12 cellular contexts compared by ENCODE assay signal in the genomic region with DNA sequence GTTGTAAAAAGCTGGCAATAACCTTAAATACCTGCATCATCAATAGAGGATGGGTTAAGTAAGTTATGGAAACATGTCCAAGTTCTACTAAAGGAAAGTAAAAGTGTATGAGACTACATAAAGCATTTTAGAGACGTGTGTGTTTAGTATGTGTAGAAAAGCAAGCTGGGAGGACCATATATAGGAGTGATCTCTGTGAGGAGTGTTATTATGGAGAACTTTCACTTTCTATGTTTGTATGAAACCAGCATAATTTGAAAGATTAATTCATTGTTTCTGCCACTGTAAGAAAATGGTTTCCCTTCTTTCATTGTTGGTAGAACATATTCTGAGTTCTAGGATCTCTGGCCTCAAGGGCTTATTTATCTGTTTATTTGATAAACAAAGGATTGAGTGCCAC. TPM values are rescaled to one million over a fixed set of nuclear protein-coding genes. Genes with fewer than 3 reads are reported as not detected.
A peak's percentile ranks its signal among the peaks of the same experiment; 100 is the strongest.
DNase-seq lines count a peak whose midpoint lies in the region; ATAC-seq and TF ChIP-seq lines count a peak whose summit lies in the region.
"Had no signal": no experiment of that assay in that cellular context is flagged by ENCODE, and none has a peak within 500 bp of the region (broad histone marks: within the 10 kb centered on the region; RNA-seq: fewer than 3 reads in every experiment).

No MANE protein-coding gene starts in this region.

- intact Hi-C loops in vagina (cut with DNase I) (no loop called here), upper lobe of right lung (cut with DNase I) (no loop called here)
- intact Hi-C loops in CD4-positive, alpha-beta memory T cell (cut with micrococcal nuclease) = no loop called here

- H3K9me3 ChIP-seq in vagina = no peaks in the 10 kb centered on the region
- H3K9me3 ChIP-seq in CD4-positive, alpha-beta memory T cell (ENCODE audit: control insufficient read depth in 1 of 2, low read length in 2 of 2) = no peaks in the 10 kb centered on the region
- no peaks in the 10 kb centered on the region for H3K9me3 ChIP-seq in upper lobe of right lung
- H3K9me3 ChIP-seq: HAP-1 had no signal

- no peak overlapping the region for H3K4me3 ChIP-seq in vagina
- H3K4me3 ChIP-seq in CD4-positive, alpha-beta memory T cell (ENCODE audit: low read length in 2 of 2) = no peak overlapping the region
- no peak overlapping the region for H3K4me3 ChIP-seq in upper lobe of right lung
- H3K4me3 ChIP-seq: HAP-1 had no signal

- CTCF ChIA-PET in CD4-positive, alpha-beta memory T cell (lab: Charles Lee; ENCODE audit: partially characterized antibody) = no interaction called here

- no peak for ATAC-seq in stimulated activated naive CD8-positive, alpha-beta T cell treated with anti-CD3 and anti-CD28 coated beads, Interleukin-15, amount 100 ng/mL, for 72 hours
- peak; percentile 61 for ATAC-seq in HG02870 (IDR thresholded peaks at IDR 0.05; ENCODE audit: unreplicated experiment)
- no peak for ATAC-seq in activated naive CD8-positive, alpha-beta T cell treated with anti-CD3 and anti-CD28 coated beads, Interleukin-2, amount 10 ng/mL, durations not matched to agents 7 days and 5 days (ENCODE audit: low read depth)
- no peak for ATAC-seq in upper lobe of right lung

- H3K36me3 Mint-ChIP-seq in stimulated activated naive CD8-positive, alpha-beta T cell treated with anti-CD3 and anti-CD28 coated beads, Interleukin-15, Interleukin-2, amounts not matched to agents 100 ng/mL and 50 ng/mL, for 24 hours (ENCODE audit: low read depth) = no peaks in the 10 kb centered on the region
- H3K36me3 Mint-ChIP-seq in activated naive CD8-positive, alpha-beta T cell treated with anti-CD3 and anti-CD28 coated beads, Interleukin-2, amount 10 ng/mL, durations not matched to agents 7 days and 5 days = no peaks in the 10 kb centered on the region
- no peaks in the 10 kb centered on the region for H3K36me3 Mint-ChIP-seq in activated T-cell treated with anti-CD3 and anti-CD28 coated beads, Interleukin-2, amount 50 U/mL, for 24 hours (ENCODE audit: low read depth)
- no peaks in the 10 kb centered on the region for H3K36me3 Mint-ChIP-seq in CD4-positive, alpha-beta memory T cell
- H3K36me3 Mint-ChIP-seq: activated naive CD8-positive, alpha-beta T cell had no signal

- H3K27me3 ChIP-seq in vagina = no peaks in the 10 kb centered on the region
- H3K27me3 ChIP-seq in CD4-positive, alpha-beta memory T cell (ENCODE audit: insufficient read depth, low read length) = no peaks in the 10 kb centered on the region
- H3K27me3 ChIP-seq in upper lobe of right lung = no peaks in the 10 kb centered on the region

- no peak for TF ChIP-seq CTCF in vagina (IDR thresholded peaks at IDR 0.05)
- TF ChIP-seq CTCF in upper lobe of right lung (IDR thresholded peaks at IDR 0.05) = no peak

- POLR2A ChIA-PET in activated naive CD8-positive, alpha-beta T cell treated with anti-CD3 and anti-CD28 coated beads, Interleukin-2, amount 10 ng/mL, durations not matched to agents 7 days and 5 days (lab: Charles Lee) = no interaction called here
- POLR2A ChIA-PET in CD4-positive, alpha-beta memory T cell (lab: Charles Lee; ENCODE audit: partially characterized antibody) = no interaction called here

- H3K4me1 Mint-ChIP-seq in stimulated activated naive CD8-positive, alpha-beta T cell treated with anti-CD3 and anti-CD28 coated beads, Interleukin-15, Interleukin-2, amounts not matched to agents 100 ng/mL and 50 ng/mL, for 24 hours (ENCODE audit: low read depth) = peaks cover 22% of the 10 kb centered on the region
- peaks cover 20% of the 10 kb centered on the region for H3K4me1 Mint-ChIP-seq in stimulated activated naive CD8-positive, alpha-beta T cell treated with anti-CD3 and anti-CD28 coated beads, Interleukin-15, amount 100 ng/mL, for 72 hours
- H3K4me1 Mint-ChIP-seq in activated naive CD8-positive, alpha-beta T cell treated with anti-CD3 and anti-CD28 coated beads, Interleukin-2, amount 10 ng/mL, durations not matched to agents 7 days and 5 days = peaks cover 22% of the 10 kb centered on the region
- peaks cover 6% of the 10 kb centered on the region for H3K4me1 Mint-ChIP-seq in activated T-cell treated with anti-CD3 and anti-CD28 coated beads, Interleukin-2, amount 50 U/mL, for 24 hours (ENCODE audit: low read depth)
- H3K4me1 Mint-ChIP-seq in CD4-positive, alpha-beta memory T cell = no peaks in the 10 kb centered on the region

- H3K36me3 ChIP-seq in vagina (peaks cover 0 to 3% of the 10 kb centered on the region in 2 donors), upper lobe of right lung (no peaks in the 10 kb centered on the region)
- H3K36me3 ChIP-seq in CD4-positive, alpha-beta memory T cell (ENCODE audit: insufficient read depth, low read length) = no peaks in the 10 kb centered on the region
- H3K36me3 ChIP-seq: HAP-1 had no signal

- no peaks in the 10 kb centered on the region for H3K9me3 Mint-ChIP-seq in stimulated activated naive CD8-positive, alpha-beta T cell treated with anti-CD3 and anti-CD28 coated beads, Interleukin-15, Interleukin-2, amounts not matched to agents 100 ng/mL and 50 ng/mL, for 24 hours
- no peaks in the 10 kb centered on the region for H3K9me3 Mint-ChIP-seq in stimulated activated naive CD8-positive, alpha-beta T cell treated with anti-CD3 and anti-CD28 coated beads, Interleukin-15, amount 100 ng/mL, for 72 hours
- no peaks in the 10 kb centered on the region for H3K9me3 Mint-ChIP-seq in activated naive CD8-positive, alpha-beta T cell treated with anti-CD3 and anti-CD28 coated beads, Interleukin-2, amount 10 ng/mL, durations not matched to agents 7 days and 5 days
- no peaks in the 10 kb centered on the region for H3K9me3 Mint-ChIP-seq in activated T-cell treated with anti-CD3 and anti-CD28 coated beads, Interleukin-2, amount 50 U/mL, for 24 hours
- H3K9me3 Mint-ChIP-seq in CD4-positive, alpha-beta memory T cell = no peaks in the 10 kb centered on the region

- H3K4me1 ChIP-seq in vagina (peaks cover 29% of the 10 kb centered on the region), upper lobe of right lung (peaks cover 33% of the 10 kb centered on the region)
- H3K4me1 ChIP-seq in CD4-positive, alpha-beta memory T cell (ENCODE audit: insufficient read depth, low read length) = no peaks in the 10 kb centered on the region
- H3K4me1 ChIP-seq: HAP-1, parathyroid adenoma had no signal

- H3K27ac Mint-ChIP-seq in stimulated activated naive CD8-positive, alpha-beta T cell treated with anti-CD3 and anti-CD28 coated beads, Interleukin-15, Interleukin-2, amounts not matched to agents 100 ng/mL and 50 ng/mL, for 24 hours = peak overlapping the region; percentile 32
- H3K27ac Mint-ChIP-seq in stimulated activated naive CD8-positive, alpha-beta T cell treated with anti-CD3 and anti-CD28 coated beads, Interleukin-15, amount 100 ng/mL, for 72 hours = no peak overlapping the region
- peak overlapping the region; percentile 26 for H3K27ac Mint-ChIP-seq in activated naive CD8-positive, alpha-beta T cell treated with anti-CD3 and anti-CD28 coated beads, Interleukin-2, amount 10 ng/mL, durations not matched to agents 7 days and 5 days
- no peak overlapping the region for H3K27ac Mint-ChIP-seq in activated T-cell treated with anti-CD3 and anti-CD28 coated beads, Interleukin-2, amount 50 U/mL, for 24 hours
- no peak overlapping the region for H3K27ac Mint-ChIP-seq in CD4-positive, alpha-beta memory T cell
- H3K27ac Mint-ChIP-seq: activated naive CD8-positive, alpha-beta T cell had no signal

- peak overlapping the region; percentile 53 for H3K27ac ChIP-seq in vagina
- no peak overlapping the region for H3K27ac ChIP-seq in CD4-positive, alpha-beta memory T cell (ENCODE audit: low read depth, low read length)
- no peak overlapping the region for H3K27ac ChIP-seq in upper lobe of right lung
- H3K27ac ChIP-seq: parathyroid adenoma had no signal

- peaks cover 5% of the 10 kb centered on the region for H3K27me3 Mint-ChIP-seq in stimulated activated naive CD8-positive, alpha-beta T cell treated with anti-CD3 and anti-CD28 coated beads, Interleukin-15, Interleukin-2, amounts not matched to agents 100 ng/mL and 50 ng/mL, for 24 hours
- peaks cover 19% of the 10 kb centered on the region for H3K27me3 Mint-ChIP-seq in stimulated activated naive CD8-positive, alpha-beta T cell treated with anti-CD3 and anti-CD28 coated beads, Interleukin-15, amount 100 ng/mL, for 72 hours
- peaks cover 11% of the 10 kb centered on the region for H3K27me3 Mint-ChIP-seq in activated naive CD8-positive, alpha-beta T cell treated with anti-CD3 and anti-CD28 coated beads, Interleukin-2, amount 10 ng/mL, durations not matched to agents 7 days and 5 days
- H3K27me3 Mint-ChIP-seq in activated T-cell treated with anti-CD3 and anti-CD28 coated beads, Interleukin-2, amount 50 U/mL, for 24 hours = no peaks in the 10 kb centered on the region
- H3K27me3 Mint-ChIP-seq in CD4-positive, alpha-beta memory T cell = peaks cover 2 to 6% of the 10 kb centered on the region in 2 donors
- H3K27me3 Mint-ChIP-seq: activated naive CD8-positive, alpha-beta T cell had no signal

- TF ChIP-seq POLR2A in vagina (IDR thresholded peaks at IDR 0.05) = no peak

- no peak overlapping the region for H3K4me3 Mint-ChIP-seq in stimulated activated naive CD8-positive, alpha-beta T cell treated with anti-CD3 and anti-CD28 coated beads, Interleukin-15, Interleukin-2, amounts not matched to agents 100 ng/mL and 50 ng/mL, for 24 hours
- H3K4me3 Mint-ChIP-seq in stimulated activated naive CD8-positive, alpha-beta T cell treated with anti-CD3 and anti-CD28 coated beads, Interleukin-15, amount 100 ng/mL, for 72 hours = no peak overlapping the region
- peak overlapping the region; percentile 35 for H3K4me3 Mint-ChIP-seq in activated naive CD8-positive, alpha-beta T cell treated with anti-CD3 and anti-CD28 coated beads, Interleukin-2, amount 10 ng/mL, durations not matched to agents 7 days and 5 days
- no peak overlapping the region for H3K4me3 Mint-ChIP-seq in activated T-cell treated with anti-CD3 and anti-CD28 coated beads, Interleukin-2, amount 50 U/mL, for 24 hours
- no peak overlapping the region for H3K4me3 Mint-ChIP-seq in CD4-positive, alpha-beta memory T cell
- H3K4me3 Mint-ChIP-seq: activated naive CD8-positive, alpha-beta T cell had no signal

- no peak for DNase-seq in stimulated activated naive CD8-positive, alpha-beta T cell treated with anti-CD3 and anti-CD28 coated beads, Interleukin-15, amount 100 ng/mL, for 72 hours
- no peak for DNase-seq in activated naive CD8-positive, alpha-beta T cell treated with anti-CD3 and anti-CD28 coated beads, Interleukin-2, amount 10 ng/mL, durations not matched to agents 7 days and 5 days
- no peak for DNase-seq in vagina (ENCODE audit: extremely low spot score in 2 of 2)
- no peak for DNase-seq in activated T-cell treated with anti-CD3 and anti-CD28 coated beads, Interleukin-2, amount 50 U/mL, for 24 hours
- no peak for DNase-seq in CD4-positive, alpha-beta memory T cell
- DNase-seq in upper lobe of right lung = no peak
- DNase-seq: AML-193 had no signal

RNA-seq across cellular contexts. Expression of gene PDLIM1, which starts 19.2 kb away (rescaled TPM):
- total RNA-seq in activated naive CD8-positive, alpha-beta T cell treated with anti-CD3 and anti-CD28 coated beads, Interleukin-2, amount 10 ng/mL, durations not matched to agents 7 days and 5 days = 10 to 100 TPM; 10.0 to 11.7 TPM
- total RNA-seq in vagina = 181 TPM
- total RNA-seq in CD4-positive, alpha-beta memory T cell = 1 to 10 TPM in 1 of 2 experiments, under 1 TPM in 1; 0.90 to 1.5 TPM
- polyA plus RNA-seq in CD4-positive, alpha-beta memory T cell = 1 to 10 TPM; 1.3 to 7.3 TPM
- 190 TPM for total RNA-seq in upper lobe of right lung

Comparison
In these comparisons a context has a peak if more than half of its experiments do, and no peak if none do; other contexts are left out.
1. H3K27ac Mint-ChIP-seq: peak in stimulated activated naive CD8-positive, alpha-beta T cell treated with anti-CD3 and anti-CD28 coated beads, Interleukin-15, Interleukin-2, amounts not matched to agents 100 ng/mL and 50 ng/mL, for 24 hours (single experiment) and activated naive CD8-positive, alpha-beta T cell treated with anti-CD3 and anti-CD28 coated beads, Interleukin-2, amount 10 ng/mL, durations not matched to agents 7 days and 5 days (single experiment); none in stimulated activated naive CD8-positive, alpha-beta T cell treated with anti-CD3 and anti-CD28 coated beads, Interleukin-15, amount 100 ng/mL, for 72 hours (0 of 2), activated T-cell treated with anti-CD3 and anti-CD28 coated beads, Interleukin-2, amount 50 U/mL, for 24 hours (single experiment) and CD4-positive, alpha-beta memory T cell (0 of 7).
2. RNA of gene PDLIM1, which starts 19.2 kb away (total RNA-seq): 190 TPM in upper lobe of right lung (single experiment) and 181 TPM in vagina (single experiment); 10.0 to 11.7 TPM in activated naive CD8-positive, alpha-beta T cell treated with anti-CD3 and anti-CD28 coated beads, Interleukin-2, amount 10 ng/mL, durations not matched to agents 7 days and 5 days and 0.90 to 1.5 TPM in CD4-positive, alpha-beta memory T cell; every median in the first group is over 10 times any median in the second.